8 cellular contexts compared by ENCODE assay signal in genomic region chr15:28977377-28978010, GRCh38.
DNase-seq lines count a peak whose midpoint lies in the region; ATAC-seq and TF ChIP-seq lines count a peak whose summit lies in the region.
"Had no signal": no experiment of that assay in that cellular context is flagged by ENCODE, and none has a peak within 500 bp of the region (broad histone marks: within the 10 kb centered on the region; RNA-seq: fewer than 3 reads in every experiment).

No MANE protein-coding gene starts in this region.

- WGBS in spleen, 5 donors: 79 to 93% (median 84%) methylated on average over 5 to 6 of the region's 6 CpGs

- H3K27ac Mint-ChIP-seq in T-helper 2 cell treated with Interferon-gamma antibody and Interleukin-4, amounts not matched to agents 5 μg/mL and 100 μg/mL, for 36 hours: no peak overlapping the region
- no peak overlapping the region for H3K27ac Mint-ChIP-seq in CD8-positive, alpha-beta memory T cell

- H3K9me3 ChIP-seq in spleen: no peaks in the 10 kb centered on the region
- no peaks in the 10 kb centered on the region for H3K9me3 ChIP-seq in tibial artery
- H3K9me3 ChIP-seq in CD8-positive, alpha-beta memory T cell (ENCODE audit: low read length): no peaks in the 10 kb centered on the region

- H3K4me3 Mint-ChIP-seq in T-helper 2 cell treated with Interferon-gamma antibody and Interleukin-4, amounts not matched to agents 5 μg/mL and 100 μg/mL, for 36 hours: no peak overlapping the region
- H3K4me3 Mint-ChIP-seq in CD8-positive, alpha-beta memory T cell: no peak overlapping the region

- peaks cover 7% of the 10 kb centered on the region for H3K4me1 Mint-ChIP-seq in T-helper 2 cell treated with Interferon-gamma antibody and Interleukin-4, amounts not matched to agents 5 μg/mL and 100 μg/mL, for 36 hours (ENCODE audit: low read depth)
- H3K4me1 Mint-ChIP-seq in CD8-positive, alpha-beta memory T cell: peaks cover 14 to 54% (median 15%) of the 10 kb centered on the region in 3 donors

- H3K4me3 ChIP-seq in spleen: no peak overlapping the region
- no peak overlapping the region for H3K4me3 ChIP-seq in tibial artery
- no peak overlapping the region for H3K4me3 ChIP-seq in CD8-positive, alpha-beta memory T cell (ENCODE audit: low read length)

- H3K9me3 Mint-ChIP-seq in T-helper 2 cell treated with Interferon-gamma antibody and Interleukin-4, amounts not matched to agents 5 μg/mL and 100 μg/mL, for 36 hours: no peaks in the 10 kb centered on the region
- H3K9me3 Mint-ChIP-seq in CD8-positive, alpha-beta memory T cell: no peaks in the 10 kb centered on the region

- peaks cover 5% of the 10 kb centered on the region for H3K27me3 Mint-ChIP-seq in T-helper 2 cell treated with Interferon-gamma antibody and Interleukin-4, amounts not matched to agents 5 μg/mL and 100 μg/mL, for 36 hours (ENCODE audit: low read depth)
- H3K27me3 Mint-ChIP-seq in CD8-positive, alpha-beta memory T cell: no peaks in the 10 kb centered on the region

- DNase-seq in HS-27A (ENCODE audit: low read depth): peak; percentile 72
- DNase-seq in left cardiac atrium: peak; percentile 58
- DNase-seq in spleen: peak; percentile 34
- DNase-seq in T-helper 2 cell treated with Interferon-gamma antibody and Interleukin-4, amounts not matched to agents 5 μg/mL and 100 μg/mL, for 36 hours (ENCODE audit: low spot score): no peak
- no peak for DNase-seq in tibial artery
- DNase-seq in CD8-positive, alpha-beta memory T cell: no peak
- DNase-seq: effector memory CD4-positive, alpha-beta T cell had no signal

- H3K27ac ChIP-seq in angular gyrus (ENCODE audit: low read depth, low read length) (peak overlapping the region; percentile 93), spleen (no peak overlapping the region), tibial artery (no peak overlapping the region)
- H3K27ac ChIP-seq in CD8-positive, alpha-beta memory T cell (ENCODE audit: low read depth, low read length): no peak overlapping the region

- H3K27me3 ChIP-seq in spleen (replicated peaks in 1 of 7): no peaks in the 10 kb centered on the region
- H3K27me3 ChIP-seq in tibial artery: peaks cover 0 to 3% of the 10 kb centered on the region in 2 donors
- no peaks in the 10 kb centered on the region for H3K27me3 ChIP-seq in CD8-positive, alpha-beta memory T cell (ENCODE audit: insufficient read depth, low read length, poor library complexity, severe bottlenecking)

- intact Hi-C loops in left cardiac atrium (cut with DNase I): no loop called here
- intact Hi-C loops in spleen (cut with DNase I; ENCODE audit: low total_unique reads): no loop called here
- intact Hi-C loops in tibial artery (cut with DNase I; ENCODE audit: low total_unique reads): no loop called here

- CTCF ChIA-PET in CD8-positive, alpha-beta memory T cell (lab: Charles Lee): interaction anchor here (1.6 kb wide), 1 partner anchor 112 kb away, joined by 13 read pairs; no protein-coding TSS in a partner anchor

- H3K36me3 Mint-ChIP-seq in T-helper 2 cell treated with Interferon-gamma antibody and Interleukin-4, amounts not matched to agents 5 μg/mL and 100 μg/mL, for 36 hours (ENCODE audit: low read depth): no peaks in the 10 kb centered on the region
- peaks cover 0 to 10% (median 2%) of the 10 kb centered on the region in 3 donors for H3K36me3 Mint-ChIP-seq in CD8-positive, alpha-beta memory T cell

- peaks cover 0 to 10% (median 0%) of the 10 kb centered on the region in 6 donors for H3K4me1 ChIP-seq in spleen
- H3K4me1 ChIP-seq in tibial artery: no peaks in the 10 kb centered on the region
- H3K4me1 ChIP-seq in CD8-positive, alpha-beta memory T cell (ENCODE audit: insufficient read depth, low read length): peaks cover 8% of the 10 kb centered on the region

- POLR2A ChIA-PET in CD8-positive, alpha-beta memory T cell (lab: Charles Lee): no interaction called here

- H3K36me3 ChIP-seq in spleen (no peaks in the 10 kb centered on the region), tibial artery (no peaks in the 10 kb centered on the region)
- no peaks in the 10 kb centered on the region for H3K36me3 ChIP-seq in CD8-positive, alpha-beta memory T cell (ENCODE audit: insufficient read depth, low read length)

- TF ChIP-seq CTCF in spleen (IDR thresholded peaks at IDR 0.05 in 8 of 11, conservative IDR thresholded peaks at IDR 0.05 in 3 of 11) (no peak), tibial artery (IDR thresholded peaks at IDR 0.05) (no peak)

- peak; percentile 88 to 97 for ATAC-seq in left cardiac atrium

- TF ChIP-seq POLR2A in spleen (IDR thresholded peaks at IDR 0.05): no peak

Comparison
In these comparisons a context has a peak if more than half of its experiments do, and no peak if none do; other contexts are left out.
1. DNase-seq: peak in HS-27A (single experiment), left cardiac atrium (single experiment) and spleen (single experiment); none in T-helper 2 cell treated with Interferon-gamma antibody and Interleukin-4, amounts not matched to agents 5 μg/mL and 100 μg/mL, for 36 hours (single experiment), tibial artery (0 of 2) and CD8-positive, alpha-beta memory T cell (0 of 5).